Comparison of ENCODE assay signal across 1 cellular context in genomic region chr4:16717266-16717970, GRCh38.
TF ChIP-seq lines count a peak whose summit lies in the region.

No MANE protein-coding gene starts in this region.

TF ChIP-seq in SK-N-SH, 30 proteins besides CTCF, POLR2A, EP300 and RAD21 (continued from another document):
- no peak for TF ChIP-seq FOSL2 (IDR thresholded peaks at IDR 0.05; ENCODE audit: borderline replicate concordance, low read depth)
